1 cellular context compared by ENCODE assay signal in the genomic region with DNA sequence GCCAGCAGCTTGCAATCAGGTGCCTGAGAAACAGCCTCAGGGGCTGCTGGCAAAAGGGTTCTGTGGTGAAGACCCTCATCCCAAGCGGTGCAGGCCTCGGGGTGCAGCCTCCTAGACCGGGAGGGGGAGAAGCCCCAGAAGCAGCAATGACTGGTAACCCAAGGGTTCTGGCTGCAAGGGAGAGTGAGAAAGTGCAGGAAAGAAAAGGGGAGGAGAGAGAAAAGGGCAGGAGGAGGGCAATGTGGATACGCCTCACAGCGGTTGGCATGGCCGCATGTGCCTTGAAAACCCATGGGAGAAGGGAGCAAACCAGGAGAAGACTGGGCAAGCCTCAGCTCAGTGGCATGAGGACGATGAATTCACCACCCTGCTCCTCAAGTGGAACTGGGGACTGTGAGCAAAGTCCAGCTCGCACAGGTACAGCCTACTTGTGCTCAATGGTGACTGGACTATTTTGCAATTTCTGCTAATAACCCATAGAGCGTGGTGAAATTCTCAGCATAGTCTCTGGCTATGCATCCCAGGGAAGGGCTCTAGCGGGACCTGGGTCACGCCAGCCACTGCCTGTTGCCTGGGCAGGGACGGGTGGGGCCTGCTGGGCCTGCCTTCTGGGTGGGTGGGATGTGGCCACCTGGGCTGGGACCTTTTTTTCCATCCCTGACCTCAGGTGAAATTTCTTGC.
A peak's percentile ranks its signal among the peaks of the same experiment; 100 is the strongest.
TF ChIP-seq lines count a peak whose summit lies in the region.

No MANE protein-coding gene starts in this region.

TF ChIP-seq in HepG2, 621 proteins besides CTCF, POLR2A, EP300 and RAD21:
- TF ChIP-seq HIVEP1 (CRISPR knock-in tag; IDR thresholded peaks at IDR 0.05) (no peak), ZFP36L2 (CRISPR knock-in tag; IDR thresholded peaks at IDR 0.05) (no peak), MAF1 (CRISPR knock-in tag; IDR thresholded peaks at IDR 0.05; ENCODE audit: borderline replicate concordance) (no peak), SP2 (CRISPR knock-in tag; IDR thresholded peaks at IDR 0.05) (no peak), CEBPB (IDR thresholded peaks at IDR 0.05; ENCODE audit: borderline replicate concordance, low read depth, low read length) (peak; percentile 15; the same call in 1 of the 2 replicates), HNF4A (CRISPR knock-in tag; IDR thresholded peaks at IDR 0.05) (0 out of 2 replicates have a peak, but pooled peaks have one; percentile 9), ZNF333 (CRISPR knock-in tag; IDR thresholded peaks at IDR 0.05; ENCODE audit: borderline replicate concordance) (no peak), PAF1 (CRISPR knock-in tag; IDR thresholded peaks at IDR 0.05) (no peak), ELF4 (CRISPR knock-in tag; IDR thresholded peaks at IDR 0.05; ENCODE audit: borderline replicate concordance) (no peak), PAX8 (CRISPR knock-in tag; IDR thresholded peaks at IDR 0.05; ENCODE audit: borderline replicate concordance) (no peak), ZNF136 (CRISPR knock-in tag; IDR thresholded peaks at IDR 0.05; ENCODE audit: low read depth) (no peak), MED13 (CRISPR knock-in tag; IDR thresholded peaks at IDR 0.05) (no peak), TRIM24 (CRISPR knock-in tag; IDR thresholded peaks at IDR 0.05) (no peak)
